In the genomic region with DNA sequence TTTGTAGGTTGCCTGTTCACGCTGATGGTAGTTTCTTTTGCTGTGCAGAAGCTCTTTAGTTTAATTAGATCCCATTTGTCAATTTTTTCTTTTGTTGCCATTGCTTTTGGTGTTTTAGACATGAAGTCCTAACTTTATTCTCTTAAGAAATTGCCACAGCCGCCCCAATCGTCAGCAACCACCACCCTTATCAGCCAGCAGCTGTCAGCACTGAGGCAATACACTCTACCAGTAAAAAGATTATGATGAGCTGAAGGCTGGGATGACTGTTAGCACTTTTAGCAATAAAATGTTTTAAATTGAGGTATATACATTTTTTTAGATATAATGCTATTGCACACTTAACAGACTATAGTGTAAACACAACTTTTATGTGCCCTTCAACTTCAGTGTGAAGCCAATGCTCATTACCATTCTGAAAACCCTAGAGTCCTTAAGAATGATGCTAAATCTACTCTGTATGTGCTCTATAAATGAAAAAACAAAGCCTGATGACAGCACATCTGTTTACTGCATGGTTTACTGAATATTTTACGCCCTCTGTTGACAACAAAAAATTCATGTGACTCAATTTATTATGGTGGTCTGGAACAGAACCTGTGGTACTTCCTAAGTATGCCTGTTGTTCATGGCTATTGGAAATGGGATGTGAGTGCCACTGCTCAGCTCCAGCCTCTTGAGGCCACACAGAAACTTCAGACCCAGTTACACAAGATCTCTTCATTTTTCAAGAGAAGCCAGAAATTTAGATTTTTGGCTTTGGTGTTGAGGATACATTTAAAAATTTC, we compare ENCODE assay signal across 3 cellular contexts.
TF ChIP-seq lines count a peak whose summit lies in the region.

No MANE protein-coding gene starts in this region.

TF ChIP-seq in SK-N-SH, 30 proteins besides CTCF, POLR2A, EP300 and RAD21:
- TF ChIP-seq, protein P1, sequence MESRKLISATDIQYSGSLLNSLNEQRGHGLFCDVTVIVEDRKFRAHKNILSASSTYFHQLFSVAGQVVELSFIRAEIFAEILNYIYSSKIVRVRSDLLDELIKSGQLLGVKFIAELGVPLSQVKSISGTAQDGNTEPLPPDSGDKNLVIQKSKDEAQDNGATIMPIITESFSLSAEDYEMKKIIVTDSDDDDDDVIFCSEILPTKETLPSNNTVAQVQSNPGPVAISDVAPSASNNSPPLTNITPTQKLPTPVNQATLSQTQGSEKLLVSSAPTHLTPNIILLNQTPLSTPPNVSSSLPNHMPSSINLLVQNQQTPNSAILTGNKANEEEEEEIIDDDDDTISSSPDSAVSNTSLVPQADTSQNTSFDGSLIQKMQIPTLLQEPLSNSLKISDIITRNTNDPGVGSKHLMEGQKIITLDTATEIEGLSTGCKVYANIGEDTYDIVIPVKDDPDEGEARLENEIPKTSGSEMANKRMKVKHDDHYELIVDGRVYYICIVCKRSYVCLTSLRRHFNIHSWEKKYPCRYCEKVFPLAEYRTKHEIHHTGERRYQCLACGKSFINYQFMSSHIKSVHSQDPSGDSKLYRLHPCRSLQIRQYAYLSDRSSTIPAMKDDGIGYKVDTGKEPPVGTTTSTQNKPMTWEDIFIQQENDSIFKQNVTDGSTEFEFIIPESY (IDR thresholded peaks at IDR 0.05; ENCODE audit: borderline replicate concordance, low read depth), result no peak
- TF ChIP-seq GATA2 (CRISPR knock-in tag; IDR thresholded peaks at IDR 0.05), result no peak
- TF ChIP-seq NFIC (IDR thresholded peaks at IDR 0.05; ENCODE audit: borderline replicate concordance), result no peak
- no peak for TF ChIP-seq CHD2 (IDR thresholded peaks at IDR 0.05; ENCODE audit: low read length, partially characterized antibody)
- no peak for TF ChIP-seq POLR2AphosphoS5 (IDR thresholded peaks at IDR 0.05; ENCODE audit: low read depth, low read length)
- TF ChIP-seq GABPA (IDR thresholded peaks at IDR 0.05; ENCODE audit: low read depth), result no peak
- no peak for TF ChIP-seq JUND (IDR thresholded peaks at IDR 0.05)
- no peak for TF ChIP-seq TCF12 (IDR thresholded peaks at IDR 0.05)
- no peak for TF ChIP-seq RCOR1 (IDR thresholded peaks at IDR 0.05; ENCODE audit: low read length)
- TF ChIP-seq, protein P2, sequence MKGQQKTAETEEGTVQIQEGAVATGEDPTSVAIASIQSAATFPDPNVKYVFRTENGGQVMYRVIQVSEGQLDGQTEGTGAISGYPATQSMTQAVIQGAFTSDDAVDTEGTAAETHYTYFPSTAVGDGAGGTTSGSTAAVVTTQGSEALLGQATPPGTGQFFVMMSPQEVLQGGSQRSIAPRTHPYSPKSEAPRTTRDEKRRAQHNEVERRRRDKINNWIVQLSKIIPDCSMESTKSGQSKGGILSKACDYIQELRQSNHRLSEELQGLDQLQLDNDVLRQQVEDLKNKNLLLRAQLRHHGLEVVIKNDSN (IDR thresholded peaks at IDR 0.05; ENCODE audit: borderline replicate concordance, low read depth), result no peak
- no peak for TF ChIP-seq FOSL2 (IDR thresholded peaks at IDR 0.05; ENCODE audit: borderline replicate concordance, low read depth)
- TF ChIP-seq ELF1 (IDR thresholded peaks at IDR 0.05), result no peak

TF ChIP-seq in SK-N-SH treated with all-trans-retinoic acid at 6 μM for 48 hours, 23 proteins besides CTCF, POLR2A, EP300 and RAD21 (continues in another document):
- no peak for TF ChIP-seq BACH2 (CRISPR knock-in tag; IDR thresholded peaks at IDR 0.05; ENCODE audit: borderline replicate concordance)
- no peak for TF ChIP-seq PPARA (CRISPR knock-in tag; IDR thresholded peaks at IDR 0.05; ENCODE audit: borderline replicate concordance)
- TF ChIP-seq TCF4 (CRISPR knock-in tag; IDR thresholded peaks at IDR 0.05; ENCODE audit: borderline replicate concordance), result no peak
- no peak for TF ChIP-seq ARNTL (CRISPR knock-in tag; IDR thresholded peaks at IDR 0.05; ENCODE audit: borderline replicate concordance, low read depth)
- no peak for TF ChIP-seq ZNF565 (CRISPR knock-in tag; conservative IDR thresholded peaks at IDR 0.05; ENCODE audit: low read depth)
- no peak for TF ChIP-seq ISL1 (CRISPR knock-in tag; IDR thresholded peaks at IDR 0.05)
- no peak for TF ChIP-seq OSR1 (CRISPR knock-in tag; IDR thresholded peaks at IDR 0.05)
- TF ChIP-seq, protein P3, sequence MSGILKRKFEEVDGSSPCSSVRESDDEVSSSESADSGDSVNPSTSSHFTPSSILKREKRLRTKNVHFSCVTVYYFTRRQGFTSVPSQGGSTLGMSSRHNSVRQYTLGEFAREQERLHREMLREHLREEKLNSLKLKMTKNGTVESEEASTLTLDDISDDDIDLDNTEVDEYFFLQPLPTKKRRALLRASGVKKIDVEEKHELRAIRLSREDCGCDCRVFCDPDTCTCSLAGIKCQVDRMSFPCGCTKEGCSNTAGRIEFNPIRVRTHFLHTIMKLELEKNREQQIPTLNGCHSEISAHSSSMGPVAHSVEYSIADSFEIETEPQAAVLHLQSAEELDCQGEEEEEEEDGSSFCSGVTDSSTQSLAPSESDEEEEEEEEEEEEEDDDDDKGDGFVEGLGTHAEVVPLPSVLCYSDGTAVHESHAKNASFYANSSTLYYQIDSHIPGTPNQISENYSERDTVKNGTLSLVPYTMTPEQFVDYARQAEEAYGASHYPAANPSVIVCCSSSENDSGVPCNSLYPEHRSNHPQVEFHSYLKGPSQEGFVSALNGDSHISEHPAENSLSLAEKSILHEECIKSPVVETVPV (CRISPR knock-in tag; IDR thresholded peaks at IDR 0.05), result no peak
- no peak for TF ChIP-seq ZFP3 (CRISPR knock-in tag; IDR thresholded peaks at IDR 0.05)
- TF ChIP-seq TOX (CRISPR knock-in tag; IDR thresholded peaks at IDR 0.05; ENCODE audit: borderline replicate concordance), result no peak
- TF ChIP-seq, protein P4, sequence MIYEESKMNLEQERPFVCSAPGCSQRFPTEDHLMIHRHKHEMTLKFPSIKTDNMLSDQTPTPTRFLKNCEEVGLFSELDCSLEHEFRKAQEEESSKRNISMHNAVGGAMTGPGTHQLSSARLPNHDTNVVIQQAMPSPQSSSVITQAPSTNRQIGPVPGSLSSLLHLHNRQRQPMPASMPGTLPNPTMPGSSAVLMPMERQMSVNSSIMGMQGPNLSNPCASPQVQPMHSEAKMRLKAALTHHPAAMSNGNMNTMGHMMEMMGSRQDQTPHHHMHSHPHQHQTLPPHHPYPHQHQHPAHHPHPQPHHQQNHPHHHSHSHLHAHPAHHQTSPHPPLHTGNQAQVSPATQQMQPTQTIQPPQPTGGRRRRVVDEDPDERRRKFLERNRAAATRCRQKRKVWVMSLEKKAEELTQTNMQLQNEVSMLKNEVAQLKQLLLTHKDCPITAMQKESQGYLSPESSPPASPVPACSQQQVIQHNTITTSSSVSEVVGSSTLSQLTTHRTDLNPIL (CRISPR knock-in tag; IDR thresholded peaks at IDR 0.05; ENCODE audit: low read depth), result no peak
- no peak for TF ChIP-seq SNAI2 (CRISPR knock-in tag; IDR thresholded peaks at IDR 0.05)
- TF ChIP-seq, protein P5, sequence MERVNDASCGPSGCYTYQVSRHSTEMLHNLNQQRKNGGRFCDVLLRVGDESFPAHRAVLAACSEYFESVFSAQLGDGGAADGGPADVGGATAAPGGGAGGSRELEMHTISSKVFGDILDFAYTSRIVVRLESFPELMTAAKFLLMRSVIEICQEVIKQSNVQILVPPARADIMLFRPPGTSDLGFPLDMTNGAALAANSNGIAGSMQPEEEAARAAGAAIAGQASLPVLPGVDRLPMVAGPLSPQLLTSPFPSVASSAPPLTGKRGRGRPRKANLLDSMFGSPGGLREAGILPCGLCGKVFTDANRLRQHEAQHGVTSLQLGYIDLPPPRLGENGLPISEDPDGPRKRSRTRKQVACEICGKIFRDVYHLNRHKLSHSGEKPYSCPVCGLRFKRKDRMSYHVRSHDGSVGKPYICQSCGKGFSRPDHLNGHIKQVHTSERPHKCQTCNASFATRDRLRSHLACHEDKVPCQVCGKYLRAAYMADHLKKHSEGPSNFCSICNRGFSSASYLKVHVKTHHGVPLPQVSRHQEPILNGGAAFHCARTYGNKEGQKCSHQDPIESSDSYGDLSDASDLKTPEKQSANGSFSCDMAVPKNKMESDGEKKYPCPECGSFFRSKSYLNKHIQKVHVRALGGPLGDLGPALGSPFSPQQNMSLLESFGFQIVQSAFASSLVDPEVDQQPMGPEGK (CRISPR knock-in tag; IDR thresholded peaks at IDR 0.05; ENCODE audit: borderline replicate concordance), result no peak
- no peak for TF ChIP-seq ZNF70 (CRISPR knock-in tag; IDR thresholded peaks at IDR 0.05)
- TF ChIP-seq ZNF8 (CRISPR knock-in tag; IDR thresholded peaks at IDR 0.05), result no peak
- no peak for TF ChIP-seq RARB (CRISPR knock-in tag; IDR thresholded peaks at IDR 0.05)

TF ChIP-seq in H1, 55 proteins besides CTCF, POLR2A, EP300 and RAD21:
- TF ChIP-seq CHD2 (IDR thresholded peaks at IDR 0.05; ENCODE audit: low read length) (no peak), CTBP2 (IDR thresholded peaks at IDR 0.05; ENCODE audit: borderline replicate concordance, insufficient read depth, insufficient read length, low read length) (no peak), SUZ12 (IDR thresholded peaks at IDR 0.05; ENCODE audit: low read length) (no peak), PHF8 (conservative IDR thresholded peaks at IDR 0.05; ENCODE audit: low read depth, low read length) (no peak), SRF (IDR thresholded peaks at IDR 0.05; ENCODE audit: low read depth, low read length) (no peak), TEAD4 (IDR thresholded peaks at IDR 0.05; ENCODE audit: low read depth, low read length) (no peak), SIN3A (conservative IDR thresholded peaks at IDR 0.05 in 1 of 2, IDR thresholded peaks at IDR 0.05 in 1 of 2; ENCODE audit: low read depth in 1 of 2, low read length in 2 of 2) (no peak), JUN (IDR thresholded peaks at IDR 0.05; ENCODE audit: low read depth, low read length) (no peak), SP1 (IDR thresholded peaks at IDR 0.05; ENCODE audit: low read depth, low read length) (no peak), RFX5 (IDR thresholded peaks at IDR 0.05; ENCODE audit: borderline replicate concordance, low read depth, low read length) (no peak), GABPA (IDR thresholded peaks at IDR 0.05; ENCODE audit: borderline replicate concordance, insufficient read depth, low read length) (no peak), SP4 (IDR thresholded peaks at IDR 0.05; ENCODE audit: low read length) (no peak), MAFK (IDR thresholded peaks at IDR 0.05; ENCODE audit: low read depth, low read length) (no peak), HDAC6 (IDR thresholded peaks at IDR 0.05; ENCODE audit: low read depth, low read length) (no peak), RBBP5 (IDR thresholded peaks at IDR 0.05; ENCODE audit: borderline replicate concordance, low read depth, low read length) (no peak), CEBPB (IDR thresholded peaks at IDR 0.05; ENCODE audit: low read depth, low read length) (no peak)
- TF ChIP-seq, protein P6, sequence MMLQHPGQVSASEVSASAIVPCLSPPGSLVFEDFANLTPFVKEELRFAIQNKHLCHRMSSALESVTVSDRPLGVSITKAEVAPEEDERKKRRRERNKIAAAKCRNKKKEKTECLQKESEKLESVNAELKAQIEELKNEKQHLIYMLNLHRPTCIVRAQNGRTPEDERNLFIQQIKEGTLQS (IDR thresholded peaks at IDR 0.05; ENCODE audit: insufficient read depth, low read depth, low read length), result no peak
- TF ChIP-seq, protein P7, sequence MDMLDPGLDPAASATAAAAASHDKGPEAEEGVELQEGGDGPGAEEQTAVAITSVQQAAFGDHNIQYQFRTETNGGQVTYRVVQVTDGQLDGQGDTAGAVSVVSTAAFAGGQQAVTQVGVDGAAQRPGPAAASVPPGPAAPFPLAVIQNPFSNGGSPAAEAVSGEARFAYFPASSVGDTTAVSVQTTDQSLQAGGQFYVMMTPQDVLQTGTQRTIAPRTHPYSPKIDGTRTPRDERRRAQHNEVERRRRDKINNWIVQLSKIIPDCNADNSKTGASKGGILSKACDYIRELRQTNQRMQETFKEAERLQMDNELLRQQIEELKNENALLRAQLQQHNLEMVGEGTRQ (IDR thresholded peaks at IDR 0.05; ENCODE audit: low read length), result no peak
- TF ChIP-seq, protein P8, sequence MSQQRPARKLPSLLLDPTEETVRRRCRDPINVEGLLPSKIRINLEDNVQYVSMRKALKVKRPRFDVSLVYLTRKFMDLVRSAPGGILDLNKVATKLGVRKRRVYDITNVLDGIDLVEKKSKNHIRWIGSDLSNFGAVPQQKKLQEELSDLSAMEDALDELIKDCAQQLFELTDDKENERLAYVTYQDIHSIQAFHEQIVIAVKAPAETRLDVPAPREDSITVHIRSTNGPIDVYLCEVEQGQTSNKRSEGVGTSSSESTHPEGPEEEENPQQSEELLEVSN (IDR thresholded peaks at IDR 0.05), result no peak
